8 cellular contexts compared by ENCODE assay signal in the genomic region with DNA sequence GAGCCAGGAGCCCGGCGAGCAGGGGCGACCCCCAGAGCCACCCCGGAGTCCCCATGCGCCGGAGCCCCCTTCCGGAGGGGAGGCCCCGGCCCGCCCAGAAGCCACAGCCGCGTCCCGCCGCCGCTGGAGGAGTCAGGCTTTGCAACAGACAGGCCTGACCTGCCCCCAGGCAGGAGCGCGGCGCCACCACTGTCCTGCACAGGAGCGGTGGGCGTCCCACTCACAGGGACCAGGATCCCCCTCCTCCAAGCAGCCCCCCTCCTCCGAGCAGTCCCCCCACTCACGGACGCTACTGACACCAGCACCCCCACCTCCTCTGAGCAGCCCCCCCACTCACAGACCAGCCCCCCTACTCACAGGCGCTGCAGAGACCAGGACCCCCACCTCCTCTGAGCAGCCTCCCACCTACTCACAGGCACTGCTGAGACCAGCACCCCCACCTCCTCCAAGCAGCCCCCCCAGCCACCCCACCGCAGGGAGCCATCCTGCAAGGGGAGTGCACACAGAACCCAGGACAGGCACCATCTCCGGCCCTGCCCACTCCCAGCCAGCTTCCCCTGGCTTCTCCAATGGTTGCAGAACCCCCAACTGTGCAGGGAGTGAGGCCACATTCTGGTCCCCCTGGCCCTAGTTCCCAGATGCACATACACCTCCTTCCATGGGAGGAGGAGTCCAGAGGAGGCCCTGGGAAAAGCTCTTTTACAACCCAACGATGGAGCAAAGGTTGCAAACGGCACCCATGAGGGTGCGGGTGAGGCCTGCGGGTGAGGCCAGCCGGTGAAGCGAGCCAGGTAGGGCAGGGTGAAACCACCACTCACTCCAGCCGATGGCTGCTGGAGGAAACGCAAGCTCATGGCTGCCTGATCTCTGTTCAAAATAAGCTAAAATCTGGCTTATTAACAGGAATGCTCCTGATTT.
DNase-seq lines count a peak whose midpoint lies in the region; ATAC-seq, FAIRE-seq and TF ChIP-seq lines count a peak whose summit lies in the region.

No MANE protein-coding gene starts in this region.

- peak; percentile 65 for DNase-seq in WTC11 (ENCODE audit: low spot score)
- no peak for DNase-seq in NCI-H2029 (lab: John Stamatoyannopoulos, UW)
- DNase-seq in germinal center (ENCODE audit: low spot score): no peak
- DNase-seq in HEK293T (ENCODE audit: extremely low spot score): no peak

- TF ChIP-seq CTCF in WTC11 (IDR thresholded peaks at IDR 0.05) (no peak), neural cell (IDR thresholded peaks at IDR 0.05; ENCODE audit: poor library complexity, severe bottlenecking) (no peak)

- H3K27ac ChIP-seq in neural cell (ENCODE audit: low read length): peak overlapping the region; percentile 84

- H3K36me3 ChIP-seq in neural cell (ENCODE audit: insufficient read depth, low read length): no peaks in the 10 kb centered on the region

- no peak for TF ChIP-seq EP300 in neural cell (conservative IDR thresholded peaks at IDR 0.05; ENCODE audit: poor library complexity, severe bottlenecking)

- H3K4me3 Mint-ChIP-seq in WTC11: peak overlapping the region; percentile 60

- ATAC-seq in HG03103 (IDR thresholded peaks at IDR 0.05; ENCODE audit: low read depth, unreplicated experiment) (peak; percentile 30), WTC11 (peak; percentile 49), esophagus mucosa (peak; percentile 5)

- no peaks in the 10 kb centered on the region for H4K20me1 ChIP-seq in neural cell (ENCODE audit: insufficient read depth)

- CTCF ChIA-PET in WTC11 (lab: Charles Lee): interaction anchor here (0.5 to 4.4 kb wide), 16 partner anchors 9 to 578 kb away, joined by 3 to 46 read pairs (median 4); partner anchors contain the start of gene TIMM22
- CTCF ChIA-PET in HEK293T (lab: Yijun Ruan, JAX): interaction anchor here (1.1 to 2.0 kb wide), 3 partner anchors 13 to 53 kb away, joined by 3 to 7 read pairs (median 7); no protein-coding TSS in a partner anchor

- H3K79me2 ChIP-seq in neural cell (replicated peaks; ENCODE audit: insufficient read depth, low read length): peaks cover 10% of the 10 kb centered on the region

- FAIRE-seq in G401.6 (lab: Jason Lieb, UNC): peak; percentile 88

- no peaks in the 10 kb centered on the region for H3F3A ChIP-seq in neural cell (ENCODE audit: insufficient read depth, low read length, poor library complexity, severe bottlenecking)

- POLR2A ChIA-PET in WTC11 (lab: Charles Lee): no interaction called here
- POLR2A ChIA-PET in HEK293T (lab: Yijun Ruan, JAX): interaction anchor here (1.1 to 1.3 kb wide), 2 partner anchors 14 to 68 kb away, joined by 3 read pairs; no protein-coding TSS in a partner anchor

- H3K9me3 Mint-ChIP-seq in WTC11: no peaks in the 10 kb centered on the region

- H3K9me2 ChIP-seq in neural cell (ENCODE audit: insufficient read depth, low read length): no peaks in the 10 kb centered on the region

- H3K27ac Mint-ChIP-seq in WTC11: no peak overlapping the region

- peak overlapping the region; percentile 35 for H3K4me2 ChIP-seq in neural cell (ENCODE audit: low read length)

- H3K9ac ChIP-seq in neural cell (ENCODE audit: low read length): peak overlapping the region; percentile 90

- H2AFZ ChIP-seq in neural cell (ENCODE audit: low read depth, low read length): no peak overlapping the region

- peaks cover 12% of the 10 kb centered on the region for H3K27me3 Mint-ChIP-seq in WTC11 (ENCODE audit: low read depth)

- H3K27me3 ChIP-seq in neural cell (ENCODE audit: insufficient read depth, low read depth, low read length): no peaks in the 10 kb centered on the region

- H3K9me3 ChIP-seq in neural cell (ENCODE audit: low read length): no peaks in the 10 kb centered on the region

- peaks cover 36% of the 10 kb centered on the region for H3K4me1 Mint-ChIP-seq in WTC11

- H3K36me3 Mint-ChIP-seq in WTC11: no peaks in the 10 kb centered on the region

- no peak for TF ChIP-seq RAD21 in neural cell (conservative IDR thresholded peaks at IDR 0.05)

- peak overlapping the region; percentile 79 for H3K4me3 ChIP-seq in neural cell (ENCODE audit: low read length)

TF ChIP-seq in WTC11, 78 proteins besides CTCF, POLR2A, EP300 and RAD21 (continues in another document):
- TF ChIP-seq HMGA2 (CRISPR knock-in tag; IDR thresholded peaks at IDR 0.05) (no peak), FOXP1 (CRISPR knock-in tag; IDR thresholded peaks at IDR 0.05; ENCODE audit: borderline replicate concordance) (0 out of 2 replicates have a peak, but pooled peaks have one; percentile 39)
- TF ChIP-seq, protein P1, sequence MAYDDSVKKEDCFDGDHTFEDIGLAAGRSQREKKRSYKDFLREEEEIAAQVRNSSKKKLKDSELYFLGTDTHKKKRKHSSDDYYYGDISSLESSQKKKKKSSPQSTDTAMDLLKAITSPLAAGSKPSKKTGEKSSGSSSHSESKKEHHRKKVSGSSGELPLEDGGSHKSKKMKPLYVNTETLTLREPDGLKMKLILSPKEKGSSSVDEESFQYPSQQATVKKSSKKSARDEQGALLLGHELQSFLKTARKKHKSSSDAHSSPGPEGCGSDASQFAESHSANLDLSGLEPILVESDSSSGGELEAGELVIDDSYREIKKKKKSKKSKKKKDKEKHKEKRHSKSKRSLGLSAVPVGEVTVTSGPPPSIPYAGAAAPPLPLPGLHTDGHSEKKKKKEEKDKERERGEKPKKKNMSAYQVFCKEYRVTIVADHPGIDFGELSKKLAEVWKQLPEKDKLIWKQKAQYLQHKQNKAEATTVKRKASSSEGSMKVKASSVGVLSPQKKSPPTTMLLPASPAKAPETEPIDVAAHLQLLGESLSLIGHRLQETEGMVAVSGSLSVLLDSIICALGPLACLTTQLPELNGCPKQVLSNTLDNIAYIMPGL (CRISPR knock-in tag; IDR thresholded peaks at IDR 0.05): peak; percentile 65; the same call in 1 of the 2 replicates

TF ChIP-seq in neural cell, 6 proteins besides CTCF, POLR2A, EP300 and RAD21:
- TF ChIP-seq, protein P2, sequence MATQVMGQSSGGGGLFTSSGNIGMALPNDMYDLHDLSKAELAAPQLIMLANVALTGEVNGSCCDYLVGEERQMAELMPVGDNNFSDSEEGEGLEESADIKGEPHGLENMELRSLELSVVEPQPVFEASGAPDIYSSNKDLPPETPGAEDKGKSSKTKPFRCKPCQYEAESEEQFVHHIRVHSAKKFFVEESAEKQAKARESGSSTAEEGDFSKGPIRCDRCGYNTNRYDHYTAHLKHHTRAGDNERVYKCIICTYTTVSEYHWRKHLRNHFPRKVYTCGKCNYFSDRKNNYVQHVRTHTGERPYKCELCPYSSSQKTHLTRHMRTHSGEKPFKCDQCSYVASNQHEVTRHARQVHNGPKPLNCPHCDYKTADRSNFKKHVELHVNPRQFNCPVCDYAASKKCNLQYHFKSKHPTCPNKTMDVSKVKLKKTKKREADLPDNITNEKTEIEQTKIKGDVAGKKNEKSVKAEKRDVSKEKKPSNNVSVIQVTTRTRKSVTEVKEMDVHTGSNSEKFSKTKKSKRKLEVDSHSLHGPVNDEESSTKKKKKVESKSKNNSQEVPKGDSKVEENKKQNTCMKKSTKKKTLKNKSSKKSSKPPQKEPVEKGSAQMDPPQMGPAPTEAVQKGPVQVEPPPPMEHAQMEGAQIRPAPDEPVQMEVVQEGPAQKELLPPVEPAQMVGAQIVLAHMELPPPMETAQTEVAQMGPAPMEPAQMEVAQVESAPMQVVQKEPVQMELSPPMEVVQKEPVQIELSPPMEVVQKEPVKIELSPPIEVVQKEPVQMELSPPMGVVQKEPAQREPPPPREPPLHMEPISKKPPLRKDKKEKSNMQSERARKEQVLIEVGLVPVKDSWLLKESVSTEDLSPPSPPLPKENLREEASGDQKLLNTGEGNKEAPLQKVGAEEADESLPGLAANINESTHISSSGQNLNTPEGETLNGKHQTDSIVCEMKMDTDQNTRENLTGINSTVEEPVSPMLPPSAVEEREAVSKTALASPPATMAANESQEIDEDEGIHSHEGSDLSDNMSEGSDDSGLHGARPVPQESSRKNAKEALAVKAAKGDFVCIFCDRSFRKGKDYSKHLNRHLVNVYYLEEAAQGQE (IDR thresholded peaks at IDR 0.05; ENCODE audit: borderline replicate concordance): peak; percentile 40
- no peak for TF ChIP-seq SMC3 (conservative IDR thresholded peaks at IDR 0.05; ENCODE audit: poor library complexity)
- peak; percentile 21 for TF ChIP-seq MXI1 (conservative IDR thresholded peaks at IDR 0.05; ENCODE audit: poor library complexity, severe bottlenecking)

TF ChIP-seq in HEK293T, 16 proteins besides CTCF, POLR2A, EP300 and RAD21:
- TF ChIP-seq, protein P3, sequence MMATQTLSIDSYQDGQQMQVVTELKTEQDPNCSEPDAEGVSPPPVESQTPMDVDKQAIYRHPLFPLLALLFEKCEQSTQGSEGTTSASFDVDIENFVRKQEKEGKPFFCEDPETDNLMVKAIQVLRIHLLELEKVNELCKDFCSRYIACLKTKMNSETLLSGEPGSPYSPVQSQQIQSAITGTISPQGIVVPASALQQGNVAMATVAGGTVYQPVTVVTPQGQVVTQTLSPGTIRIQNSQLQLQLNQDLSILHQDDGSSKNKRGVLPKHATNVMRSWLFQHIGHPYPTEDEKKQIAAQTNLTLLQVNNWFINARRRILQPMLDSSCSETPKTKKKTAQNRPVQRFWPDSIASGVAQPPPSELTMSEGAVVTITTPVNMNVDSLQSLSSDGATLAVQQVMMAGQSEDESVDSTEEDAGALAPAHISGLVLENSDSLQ (IDR thresholded peaks at IDR 0.05): no peak
- TF ChIP-seq ELF4 (IDR thresholded peaks at IDR 0.05) (no peak), ARNT (IDR thresholded peaks at IDR 0.05) (no peak), LEF1 (IDR thresholded peaks at IDR 0.05; ENCODE audit: borderline replicate concordance) (no peak), SUZ12 (IDR thresholded peaks at IDR 0.05) (no peak), FOXM1 (IDR thresholded peaks at IDR 0.05; ENCODE audit: borderline replicate concordance) (no peak), TARDBP (IDR thresholded peaks at IDR 0.05) (no peak), FOXA1 (IDR thresholded peaks at IDR 0.05) (no peak), SP1 (IDR thresholded peaks at IDR 0.05) (no peak), HDGF (IDR thresholded peaks at IDR 0.05; ENCODE audit: borderline replicate concordance) (no peak), BHLHE40 (IDR thresholded peaks at IDR 0.05; ENCODE audit: borderline replicate concordance) (no peak), FOXK2 (IDR thresholded peaks at IDR 0.05) (no peak), NFRKB (IDR thresholded peaks at IDR 0.05) (no peak), CTBP1 (IDR thresholded peaks at IDR 0.05; ENCODE audit: borderline replicate concordance) (no peak), ZNF384 (IDR thresholded peaks at IDR 0.05) (no peak), L3MBTL2 (conservative IDR thresholded peaks at IDR 0.05) (no peak)
